Comparison of ENCODE assay signal across 1 cellular context in the genomic region with DNA sequence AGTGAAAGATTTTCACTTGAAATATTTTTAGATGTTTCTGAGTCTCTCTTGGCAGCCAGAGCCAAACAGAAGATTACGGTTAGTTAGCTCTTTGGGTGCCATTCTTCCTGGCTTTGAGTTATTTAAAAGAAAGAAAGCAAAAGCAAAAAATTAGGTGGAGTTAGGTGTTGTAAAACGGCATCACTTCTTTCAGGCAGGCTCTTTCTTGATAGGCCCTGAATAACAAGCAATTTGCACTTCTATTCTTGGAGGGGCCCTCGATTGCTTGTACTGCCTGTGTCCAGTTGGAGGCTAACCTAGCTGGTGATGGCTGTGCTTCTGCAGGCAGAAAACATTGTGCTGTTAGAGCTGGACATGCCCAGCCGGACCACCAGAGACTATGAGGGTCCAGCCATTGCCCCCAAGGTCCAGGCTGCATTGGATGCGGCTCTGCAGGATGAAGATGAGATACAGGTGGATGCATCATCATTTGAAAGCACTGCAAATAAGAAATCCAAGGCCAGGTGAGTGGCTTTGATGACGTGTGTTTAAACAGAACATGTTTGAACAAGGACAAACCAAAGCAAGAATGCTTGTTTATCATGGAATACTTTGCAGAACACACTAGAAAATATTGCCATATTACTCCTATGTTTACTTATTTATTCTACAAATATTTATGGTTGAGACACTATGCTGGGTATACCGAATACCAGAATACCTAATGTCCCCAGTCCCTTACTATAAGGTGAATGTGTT.
TF ChIP-seq lines count a peak whose summit lies in the region.

No MANE protein-coding gene starts in this region.

TF ChIP-seq in HepG2, 621 proteins besides CTCF, POLR2A, EP300 and RAD21 (continued from another document and continues in another):
- TF ChIP-seq, protein P1, sequence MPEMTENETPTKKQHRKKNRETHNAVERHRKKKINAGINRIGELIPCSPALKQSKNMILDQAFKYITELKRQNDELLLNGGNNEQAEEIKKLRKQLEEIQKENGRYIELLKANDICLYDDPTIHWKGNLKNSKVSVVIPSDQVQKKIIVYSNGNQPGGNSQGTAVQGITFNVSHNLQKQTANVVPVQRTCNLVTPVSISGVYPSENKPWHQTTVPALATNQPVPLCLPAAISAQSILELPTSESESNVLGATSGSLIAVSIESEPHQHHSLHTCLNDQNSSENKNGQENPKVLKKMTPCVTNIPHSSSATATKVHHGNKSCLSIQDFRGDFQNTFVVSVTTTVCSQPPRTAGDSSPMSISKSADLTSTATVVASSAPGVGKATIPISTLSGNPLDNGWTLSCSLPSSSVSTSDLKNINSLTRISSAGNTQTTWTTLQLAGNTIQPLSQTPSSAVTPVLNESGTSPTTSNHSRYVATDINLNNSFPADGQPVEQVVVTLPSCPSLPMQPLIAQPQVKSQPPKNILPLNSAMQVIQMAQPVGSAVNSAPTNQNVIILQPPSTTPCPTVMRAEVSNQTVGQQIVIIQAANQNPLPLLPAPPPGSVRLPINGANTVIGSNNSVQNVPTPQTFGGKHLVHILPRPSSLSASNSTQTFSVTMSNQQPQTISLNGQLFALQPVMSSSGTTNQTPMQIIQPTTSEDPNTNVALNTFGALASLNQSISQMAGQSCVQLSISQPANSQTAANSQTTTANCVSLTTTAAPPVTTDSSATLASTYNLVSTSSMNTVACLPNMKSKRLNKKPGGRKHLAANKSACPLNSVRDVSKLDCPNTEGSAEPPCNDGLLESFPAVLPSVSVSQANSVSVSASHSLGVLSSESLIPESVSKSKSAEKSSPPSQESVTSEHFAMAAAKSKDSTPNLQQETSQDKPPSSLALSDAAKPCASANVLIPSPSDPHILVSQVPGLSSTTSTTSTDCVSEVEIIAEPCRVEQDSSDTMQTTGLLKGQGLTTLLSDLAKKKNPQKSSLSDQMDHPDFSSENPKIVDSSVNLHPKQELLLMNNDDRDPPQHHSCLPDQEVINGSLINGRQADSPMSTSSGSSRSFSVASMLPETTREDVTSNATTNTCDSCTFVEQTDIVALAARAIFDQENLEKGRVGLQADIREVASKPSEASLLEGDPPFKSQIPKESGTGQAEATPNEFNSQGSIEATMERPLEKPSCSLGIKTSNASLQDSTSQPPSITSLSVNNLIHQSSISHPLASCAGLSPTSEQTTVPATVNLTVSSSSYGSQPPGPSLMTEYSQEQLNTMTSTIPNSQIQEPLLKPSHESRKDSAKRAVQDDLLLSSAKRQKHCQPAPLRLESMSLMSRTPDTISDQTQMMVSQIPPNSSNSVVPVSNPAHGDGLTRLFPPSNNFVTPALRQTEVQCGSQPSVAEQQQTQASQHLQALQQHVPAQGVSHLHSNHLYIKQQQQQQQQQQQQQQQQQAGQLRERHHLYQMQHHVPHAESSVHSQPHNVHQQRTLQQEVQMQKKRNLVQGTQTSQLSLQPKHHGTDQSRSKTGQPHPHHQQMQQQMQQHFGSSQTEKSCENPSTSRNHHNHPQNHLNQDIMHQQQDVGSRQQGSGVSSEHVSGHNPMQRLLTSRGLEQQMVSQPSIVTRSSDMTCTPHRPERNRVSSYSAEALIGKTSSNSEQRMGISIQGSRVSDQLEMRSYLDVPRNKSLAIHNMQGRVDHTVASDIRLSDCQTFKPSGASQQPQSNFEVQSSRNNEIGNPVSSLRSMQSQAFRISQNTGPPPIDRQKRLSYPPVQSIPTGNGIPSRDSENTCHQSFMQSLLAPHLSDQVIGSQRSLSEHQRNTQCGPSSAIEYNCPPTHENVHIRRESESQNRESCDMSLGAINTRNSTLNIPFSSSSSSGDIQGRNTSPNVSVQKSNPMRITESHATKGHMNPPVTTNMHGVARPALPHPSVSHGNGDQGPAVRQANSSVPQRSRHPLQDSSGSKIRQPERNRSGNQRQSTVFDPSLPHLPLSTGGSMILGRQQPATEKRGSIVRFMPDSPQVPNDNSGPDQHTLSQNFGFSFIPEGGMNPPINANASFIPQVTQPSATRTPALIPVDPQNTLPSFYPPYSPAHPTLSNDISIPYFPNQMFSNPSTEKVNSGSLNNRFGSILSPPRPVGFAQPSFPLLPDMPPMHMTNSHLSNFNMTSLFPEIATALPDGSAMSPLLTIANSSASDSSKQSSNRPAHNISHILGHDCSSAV (CRISPR knock-in tag; IDR thresholded peaks at IDR 0.05; ENCODE audit: borderline replicate concordance): no peak
- TF ChIP-seq SOX13 (IDR thresholded peaks at IDR 0.05): 0 out of 2 replicates have a peak, but pooled peaks have one; percentile 29
- peak in 1 of 2 experiments; percentile 95; a peak in 2 of 4 replicates for TF ChIP-seq SOX13 (CRISPR knock-in tag; conservative IDR thresholded peaks at IDR 0.05 in 1 of 2, IDR thresholded peaks at IDR 0.05 in 1 of 2)
- TF ChIP-seq, protein P2, sequence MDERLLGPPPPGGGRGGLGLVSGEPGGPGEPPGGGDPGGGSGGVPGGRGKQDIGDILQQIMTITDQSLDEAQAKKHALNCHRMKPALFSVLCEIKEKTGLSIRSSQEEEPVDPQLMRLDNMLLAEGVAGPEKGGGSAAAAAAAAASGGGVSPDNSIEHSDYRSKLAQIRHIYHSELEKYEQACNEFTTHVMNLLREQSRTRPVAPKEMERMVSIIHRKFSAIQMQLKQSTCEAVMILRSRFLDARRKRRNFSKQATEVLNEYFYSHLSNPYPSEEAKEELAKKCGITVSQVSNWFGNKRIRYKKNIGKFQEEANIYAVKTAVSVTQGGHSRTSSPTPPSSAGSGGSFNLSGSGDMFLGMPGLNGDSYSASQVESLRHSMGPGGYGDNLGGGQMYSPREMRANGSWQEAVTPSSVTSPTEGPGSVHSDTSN (CRISPR knock-in tag; IDR thresholded peaks at IDR 0.05): 0 out of 2 replicates have a peak, but pooled peaks have one; percentile 35
- TF ChIP-seq ZNF598 (CRISPR knock-in tag; IDR thresholded peaks at IDR 0.05; ENCODE audit: borderline replicate concordance): peak; percentile 72; the same call in 1 of the 2 replicates
- TF ChIP-seq ZBTB7B (CRISPR knock-in tag; IDR thresholded peaks at IDR 0.05): peak; percentile 93
- TF ChIP-seq SOX5 (CRISPR knock-in tag; IDR thresholded peaks at IDR 0.05; ENCODE audit: borderline replicate concordance): peak; percentile 95
- peak; percentile 44; the same call in 1 of the 2 replicates for TF ChIP-seq RXRA (CRISPR knock-in tag; IDR thresholded peaks at IDR 0.05)
- TF ChIP-seq TARDBP (CRISPR knock-in tag; IDR thresholded peaks at IDR 0.05): peak; percentile 84
- TF ChIP-seq, protein P3, sequence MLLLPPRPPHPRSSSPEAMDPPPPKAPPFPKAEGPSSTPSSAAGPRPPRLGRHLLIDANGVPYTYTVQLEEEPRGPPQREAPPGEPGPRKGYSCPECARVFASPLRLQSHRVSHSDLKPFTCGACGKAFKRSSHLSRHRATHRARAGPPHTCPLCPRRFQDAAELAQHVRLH (CRISPR knock-in tag; IDR thresholded peaks at IDR 0.05; ENCODE audit: borderline replicate concordance, low read depth): peak; percentile 44; the same call in 1 of the 2 replicates
- TF ChIP-seq BCL6 (CRISPR knock-in tag; IDR thresholded peaks at IDR 0.05): peak; percentile 96
- TF ChIP-seq SMAD3 (CRISPR knock-in tag; IDR thresholded peaks at IDR 0.05): peak; percentile 95
- TF ChIP-seq PCBP1 (IDR thresholded peaks at IDR 0.05; ENCODE audit: borderline replicate concordance, low read depth, low read length): no peak
- TF ChIP-seq, protein P4, sequence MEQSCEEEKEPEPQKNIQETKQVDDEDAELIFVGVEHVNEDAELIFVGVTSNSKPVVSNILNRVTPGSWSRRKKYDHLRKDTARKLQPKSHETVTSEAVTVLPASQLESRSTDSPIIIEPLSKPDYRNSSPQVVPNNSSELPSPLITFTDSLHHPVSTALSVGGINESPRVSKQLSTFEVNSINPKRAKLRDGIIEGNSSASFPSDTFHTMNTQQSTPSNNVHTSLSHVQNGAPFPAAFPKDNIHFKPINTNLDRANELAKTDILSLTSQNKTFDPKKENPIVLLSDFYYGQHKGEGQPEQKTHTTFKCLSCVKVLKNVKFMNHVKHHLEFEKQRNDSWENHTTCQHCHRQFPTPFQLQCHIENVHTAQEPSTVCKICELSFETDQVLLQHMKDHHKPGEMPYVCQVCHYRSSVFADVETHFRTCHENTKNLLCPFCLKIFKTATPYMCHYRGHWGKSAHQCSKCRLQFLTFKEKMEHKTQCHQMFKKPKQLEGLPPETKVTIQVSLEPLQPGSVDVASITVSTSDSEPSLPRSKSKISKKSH (CRISPR knock-in tag; IDR thresholded peaks at IDR 0.05; ENCODE audit: borderline replicate concordance): peak; percentile 47; the same call in 1 of the 2 replicates
- peak; percentile 27; the same call in 1 of the 2 replicates for TF ChIP-seq CEBPB (IDR thresholded peaks at IDR 0.05; ENCODE audit: borderline replicate concordance, low read depth, low read length)
- TF ChIP-seq, protein P5, sequence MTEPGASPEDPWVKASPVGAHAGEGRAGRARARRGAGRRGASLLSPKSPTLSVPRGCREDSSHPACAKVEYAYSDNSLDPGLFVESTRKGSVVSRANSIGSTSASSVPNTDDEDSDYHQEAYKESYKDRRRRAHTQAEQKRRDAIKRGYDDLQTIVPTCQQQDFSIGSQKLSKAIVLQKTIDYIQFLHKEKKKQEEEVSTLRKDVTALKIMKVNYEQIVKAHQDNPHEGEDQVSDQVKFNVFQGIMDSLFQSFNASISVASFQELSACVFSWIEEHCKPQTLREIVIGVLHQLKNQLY (CRISPR knock-in tag; IDR thresholded peaks at IDR 0.05): peak; percentile 86
- TF ChIP-seq FOXA1 (IDR thresholded peaks at IDR 0.05): peak; percentile 99
- peak; percentile 88 for TF ChIP-seq FOXA1 (CRISPR knock-in tag; IDR thresholded peaks at IDR 0.05)
- TF ChIP-seq SRSF4 (IDR thresholded peaks at IDR 0.05; ENCODE audit: low read depth, low read length, poor library complexity, severe bottlenecking): no peak
- TF ChIP-seq ZNF780A (CRISPR knock-in tag; IDR thresholded peaks at IDR 0.05): no peak
- TF ChIP-seq, protein P6, sequence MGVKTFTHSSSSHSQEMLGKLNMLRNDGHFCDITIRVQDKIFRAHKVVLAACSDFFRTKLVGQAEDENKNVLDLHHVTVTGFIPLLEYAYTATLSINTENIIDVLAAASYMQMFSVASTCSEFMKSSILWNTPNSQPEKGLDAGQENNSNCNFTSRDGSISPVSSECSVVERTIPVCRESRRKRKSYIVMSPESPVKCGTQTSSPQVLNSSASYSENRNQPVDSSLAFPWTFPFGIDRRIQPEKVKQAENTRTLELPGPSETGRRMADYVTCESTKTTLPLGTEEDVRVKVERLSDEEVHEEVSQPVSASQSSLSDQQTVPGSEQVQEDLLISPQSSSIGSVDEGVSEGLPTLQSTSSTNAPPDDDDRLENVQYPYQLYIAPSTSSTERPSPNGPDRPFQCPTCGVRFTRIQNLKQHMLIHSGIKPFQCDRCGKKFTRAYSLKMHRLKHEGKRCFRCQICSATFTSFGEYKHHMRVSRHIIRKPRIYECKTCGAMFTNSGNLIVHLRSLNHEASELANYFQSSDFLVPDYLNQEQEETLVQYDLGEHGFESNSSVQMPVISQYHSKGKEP (CRISPR knock-in tag; IDR thresholded peaks at IDR 0.05): 0 out of 2 replicates have a peak, but pooled peaks have one; percentile 22
- TF ChIP-seq SALL2 (CRISPR knock-in tag; IDR thresholded peaks at IDR 0.05): peak; percentile 79; the same call in 1 of the 2 replicates
- TF ChIP-seq, protein P7, sequence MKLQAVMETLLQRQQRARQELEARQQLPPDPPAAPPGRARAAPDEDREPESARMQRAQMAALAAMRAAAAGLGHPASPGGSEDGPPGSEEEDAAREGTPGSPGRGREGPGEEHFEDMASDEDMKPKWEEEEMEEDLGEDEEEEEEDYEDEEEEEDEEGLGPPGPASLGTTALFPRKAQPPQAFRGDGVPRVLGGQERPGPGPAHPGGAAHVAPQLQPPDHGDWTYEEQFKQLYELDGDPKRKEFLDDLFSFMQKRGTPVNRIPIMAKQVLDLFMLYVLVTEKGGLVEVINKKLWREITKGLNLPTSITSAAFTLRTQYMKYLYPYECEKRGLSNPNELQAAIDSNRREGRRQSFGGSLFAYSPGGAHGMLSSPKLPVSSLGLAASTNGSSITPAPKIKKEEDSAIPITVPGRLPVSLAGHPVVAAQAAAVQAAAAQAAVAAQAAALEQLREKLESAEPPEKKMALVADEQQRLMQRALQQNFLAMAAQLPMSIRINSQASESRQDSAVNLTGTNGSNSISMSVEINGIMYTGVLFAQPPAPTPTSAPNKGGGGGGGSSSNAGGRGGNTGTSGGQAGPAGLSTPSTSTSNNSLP (IDR thresholded peaks at IDR 0.05; ENCODE audit: low read depth, low read length): peak; percentile 100
- peak; percentile 95 for TF ChIP-seq TEAD3 (CRISPR knock-in tag; optimal IDR thresholded peaks at IDR 0.05; ENCODE audit: borderline replicate concordance)
- no peak for TF ChIP-seq NONO (IDR thresholded peaks at IDR 0.05)
- TF ChIP-seq NONO (CRISPR knock-in tag; conservative IDR thresholded peaks at IDR 0.05): no peak; the same call in 1 of the 2 replicates
- peak; percentile 70 for TF ChIP-seq PITX1 (CRISPR knock-in tag; IDR thresholded peaks at IDR 0.05)
- peak; percentile 73; the same call in 1 of the 2 replicates for TF ChIP-seq ZBTB21 (CRISPR knock-in tag; IDR thresholded peaks at IDR 0.05)
- TF ChIP-seq, protein P8, sequence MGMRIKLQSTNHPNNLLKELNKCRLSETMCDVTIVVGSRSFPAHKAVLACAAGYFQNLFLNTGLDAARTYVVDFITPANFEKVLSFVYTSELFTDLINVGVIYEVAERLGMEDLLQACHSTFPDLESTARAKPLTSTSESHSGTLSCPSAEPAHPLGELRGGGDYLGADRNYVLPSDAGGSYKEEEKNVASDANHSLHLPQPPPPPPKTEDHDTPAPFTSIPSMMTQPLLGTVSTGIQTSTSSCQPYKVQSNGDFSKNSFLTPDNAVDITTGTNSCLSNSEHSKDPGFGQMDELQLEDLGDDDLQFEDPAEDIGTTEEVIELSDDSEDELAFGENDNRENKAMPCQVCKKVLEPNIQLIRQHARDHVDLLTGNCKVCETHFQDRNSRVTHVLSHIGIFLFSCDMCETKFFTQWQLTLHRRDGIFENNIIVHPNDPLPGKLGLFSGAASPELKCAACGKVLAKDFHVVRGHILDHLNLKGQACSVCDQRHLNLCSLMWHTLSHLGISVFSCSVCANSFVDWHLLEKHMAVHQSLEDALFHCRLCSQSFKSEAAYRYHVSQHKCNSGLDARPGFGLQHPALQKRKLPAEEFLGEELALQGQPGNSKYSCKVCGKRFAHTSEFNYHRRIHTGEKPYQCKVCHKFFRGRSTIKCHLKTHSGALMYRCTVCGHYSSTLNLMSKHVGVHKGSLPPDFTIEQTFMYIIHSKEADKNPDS (CRISPR knock-in tag; IDR thresholded peaks at IDR 0.05): peak; percentile 80; the same call in 1 of the 2 replicates
- TF ChIP-seq HDAC1 (CRISPR knock-in tag; IDR thresholded peaks at IDR 0.05): peak; percentile 69
- TF ChIP-seq IKZF1 (IDR thresholded peaks at IDR 0.05): no peak
- TF ChIP-seq, protein P9, sequence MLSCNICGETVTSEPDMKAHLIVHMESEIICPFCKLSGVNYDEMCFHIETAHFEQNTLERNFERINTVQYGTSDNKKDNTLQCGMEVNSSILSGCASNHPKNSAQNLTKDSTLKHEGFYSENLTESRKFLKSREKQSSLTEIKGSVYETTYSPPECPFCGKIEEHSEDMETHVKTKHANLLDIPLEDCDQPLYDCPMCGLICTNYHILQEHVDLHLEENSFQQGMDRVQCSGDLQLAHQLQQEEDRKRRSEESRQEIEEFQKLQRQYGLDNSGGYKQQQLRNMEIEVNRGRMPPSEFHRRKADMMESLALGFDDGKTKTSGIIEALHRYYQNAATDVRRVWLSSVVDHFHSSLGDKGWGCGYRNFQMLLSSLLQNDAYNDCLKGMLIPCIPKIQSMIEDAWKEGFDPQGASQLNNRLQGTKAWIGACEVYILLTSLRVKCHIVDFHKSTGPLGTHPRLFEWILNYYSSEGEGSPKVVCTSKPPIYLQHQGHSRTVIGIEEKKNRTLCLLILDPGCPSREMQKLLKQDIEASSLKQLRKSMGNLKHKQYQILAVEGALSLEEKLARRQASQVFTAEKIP (CRISPR knock-in tag; IDR thresholded peaks at IDR 0.05; ENCODE audit: borderline replicate concordance): no peak
